Comparison of ENCODE assay signal across 23 cellular contexts in genomic region chr13:34657716-34658115, GRCh38.
A peak's percentile ranks its signal among the peaks of the same experiment; 100 is the strongest.
DNase-seq lines count a peak whose midpoint lies in the region; ATAC-seq, FAIRE-seq and TF ChIP-seq lines count a peak whose summit lies in the region.
"Had no signal": no experiment of that assay in that cellular context is flagged by ENCODE, and none has a peak within 500 bp of the region (broad histone marks: within the 10 kb centered on the region; RNA-seq: fewer than 3 reads in every experiment).

No MANE protein-coding gene starts in this region.

- no peaks in the 10 kb centered on the region for H3K27me3 ChIP-seq in RWPE2 (ENCODE audit: insufficient read depth, poor library complexity, severe bottlenecking)
- H3K27me3 ChIP-seq: colonic mucosa, right lobe of liver, thyroid gland had no signal

- H3K36me3 ChIP-seq in RWPE2 (ENCODE audit: low read depth) = no peaks in the 10 kb centered on the region
- H3K36me3 ChIP-seq in OCI-LY7 (ENCODE audit: insufficient read depth, low read length) = no peaks in the 10 kb centered on the region
- H3K36me3 ChIP-seq: colonic mucosa, right lobe of liver, thyroid gland had no signal

- BruUV-seq in OCI-LY7 (replicated peaks; lab: Mats Ljungman, UMichigan) = no TSS peak

- peaks cover 10 to 11% of the 10 kb centered on the region in 2 donors for H3K9me3 Mint-ChIP-seq in activated naive CD4-positive, alpha-beta T cell treated with anti-CD3 and anti-CD28 coated beads, Interleukin-2, amount 50 U/mL, for 72 hours

- no peak overlapping the region for H3K27ac Mint-ChIP-seq in activated naive CD4-positive, alpha-beta T cell treated with anti-CD3 and anti-CD28 coated beads, Interleukin-2, amount 50 U/mL, for 72 hours
- H3K27ac Mint-ChIP-seq: activated T-helper 17 cell treated with anti-CD3 and anti-CD28 coated beads, Interleukin-2, amount 50 U/mL, for 72 hours had no signal

- no peaks in the 10 kb centered on the region for H4K20me1 ChIP-seq in OCI-LY7 (ENCODE audit: insufficient read depth, low read length)

- peak; percentile 50 to 67; a peak in 4 of 6 replicates for ATAC-seq in A549
- peak; percentile 58 for ATAC-seq in GM18873 (IDR thresholded peaks at IDR 0.05; ENCODE audit: low FRiP score, unreplicated experiment)
- peak; percentile 86 for ATAC-seq in RWPE2 (ENCODE audit: low read depth)
- ATAC-seq in HG03159 (IDR thresholded peaks at IDR 0.05; ENCODE audit: unreplicated experiment) = no peak
- ATAC-seq in activated naive CD4-positive, alpha-beta T cell treated with anti-CD3 and anti-CD28 coated beads, Interleukin-2, amount 50 U/mL, for 72 hours = no peak
- ATAC-seq in GM21576 (IDR thresholded peaks at IDR 0.05; ENCODE audit: unreplicated experiment) = no peak
- ATAC-seq: activated T-helper 17 cell treated with anti-CD3 and anti-CD28 coated beads, Interleukin-2, amount 50 U/mL, for 72 hours; left colon; mucosa of descending colon; right lobe of liver had no signal

- H3K4me3 ChIP-seq in A549 (no peak overlapping the region), RWPE2 (ENCODE audit: severe bottlenecking) (no peak overlapping the region), fibroblast of villous mesenchyme (ENCODE audit: low read depth, low read length) (no peak overlapping the region), OCI-LY7 (ENCODE audit: low read depth, low read length, poor library complexity, severe bottlenecking) (no peak overlapping the region)
- H3K4me3 ChIP-seq: colonic mucosa, mucosa of descending colon, right lobe of liver, thyroid gland had no signal

- POLR2A ChIA-PET in A549 (lab: Yijun Ruan, JAX) = interaction anchor here (0.5 kb wide), 1 partner anchor 80 kb away, joined by 3 read pairs; no protein-coding TSS in a partner anchor
- POLR2A ChIA-PET in OCI-LY7 (lab: Charles Lee) = no interaction called here

- H3K4me2 ChIP-seq in A549 (no peak overlapping the region), OCI-LY7 (ENCODE audit: low read length) (no peak overlapping the region)

- no peak overlapping the region for H2AFZ ChIP-seq in OCI-LY7 (ENCODE audit: low read length)

- CTCF ChIA-PET in A549 (lab: Yijun Ruan, JAX) (no interaction called here), OCI-LY7 (lab: Charles Lee; ENCODE audit: unreplicated experiment) (no interaction called here)

- intact Hi-C loops in OCI-LY7 (cut with micrococcal nuclease; ENCODE audit: unreplicated experiment) = no loop called here

- H3K27ac ChIP-seq in A549 (no peak overlapping the region), RWPE2 (ENCODE audit: poor library complexity, severe bottlenecking) (no peak overlapping the region), OCI-LY7 (ENCODE audit: low read depth, low read length, poor library complexity, severe bottlenecking) (no peak overlapping the region)
- H3K27ac ChIP-seq: colonic mucosa, right lobe of liver, thyroid gland had no signal

- TF ChIP-seq RAD21 in A549 (conservative IDR thresholded peaks at IDR 0.05 in 1 of 2, IDR thresholded peaks at IDR 0.05 in 1 of 2) = no peak

- FAIRE-seq in A549 (lab: Jason Lieb, UNC) = no peak
- FAIRE-seq: A204.1, endothelial cell of umbilical vein had no signal

- TF ChIP-seq EP300 in A549 (IDR thresholded peaks at IDR 0.05) = no peak

- H3K4me1 ChIP-seq in A549 (peaks cover 9% of the 10 kb centered on the region; the same call in 1 of the 3 replicates), RWPE2 (ENCODE audit: insufficient read depth, poor library complexity, severe bottlenecking) (no peaks in the 10 kb centered on the region), OCI-LY7 (ENCODE audit: insufficient read depth, low read length, poor library complexity, severe bottlenecking) (no peaks in the 10 kb centered on the region)
- H3K4me1 ChIP-seq: colonic mucosa, right lobe of liver had no signal

- peaks cover 0 to 5% of the 10 kb centered on the region in 2 donors for H3K36me3 Mint-ChIP-seq in activated naive CD4-positive, alpha-beta T cell treated with anti-CD3 and anti-CD28 coated beads, Interleukin-2, amount 50 U/mL, for 72 hours

- no peaks in the 10 kb centered on the region for H3K9me2 ChIP-seq in OCI-LY7 (ENCODE audit: insufficient read depth, low read length)

- 65% methylated on average over 1 of the region's 1 CpG for WGBS in A549 (ENCODE audit: missing lambda C conversion rate)

- H3K9me3 ChIP-seq in A549 = no peaks in the 10 kb centered on the region
- no peaks in the 10 kb centered on the region for H3K9me3 ChIP-seq in RWPE2 (ENCODE audit: severe bottlenecking)
- no peaks in the 10 kb centered on the region for H3K9me3 ChIP-seq in OCI-LY7 (ENCODE audit: low read length)
- H3K9me3 ChIP-seq: colonic mucosa, mucosa of descending colon, right lobe of liver, thyroid gland had no signal

- H3K79me2 ChIP-seq in OCI-LY7 (ENCODE audit: insufficient read depth, low read depth, low read length) = no peaks in the 10 kb centered on the region

- no peak for TF ChIP-seq POLR2A in A549 (IDR thresholded peaks at IDR 0.05; ENCODE audit: low read length)

- DNase-seq in A549 (ENCODE audit: low read depth in 1 of 2, low spot score in 1 of 2) = peak; percentile 7 to 45
- DNase-seq in RWPE2 (ENCODE audit: low spot score) = no peak
- peak; percentile 42 for DNase-seq in fibroblast of villous mesenchyme (ENCODE audit: low read depth)
- no peak for DNase-seq in activated naive CD4-positive, alpha-beta T cell treated with anti-CD3 and anti-CD28 coated beads, Interleukin-2, amount 50 U/mL, for 72 hours (ENCODE audit: low spot score in 2 of 2)
- DNase-seq in OCI-LY7 (ENCODE audit: low spot score) = no peak
- DNase-seq: activated CD8-positive, alpha-beta memory T cell treated with anti-CD3 and anti-CD28 coated beads for 24 hours; Calu3; colonic mucosa; left colon; mucosa of descending colon; NCI-H1930; NCI-H510A treated with DMSO at 0.1 percent for 48 hours; occipital lobe; OCI-M1; right lobe of liver; stimulated activated CD4-positive, alpha-beta T cell treated with anti-CD3 and anti-CD28 coated beads, Interleukin-4, amount 100 ng/mL, for 24 hours; thyroid gland had no signal

- no peak for TF ChIP-seq CTCF in A549 (IDR thresholded peaks at IDR 0.05)
- TF ChIP-seq CTCF in RWPE2 (IDR thresholded peaks at IDR 0.05; ENCODE audit: poor library complexity, severe bottlenecking) = no peak
- TF ChIP-seq CTCF in fibroblast of villous mesenchyme (IDR thresholded peaks at IDR 0.05; ENCODE audit: insufficient read depth, low read depth, low read length) = no peak
- TF ChIP-seq CTCF in OCI-LY7 (conservative IDR thresholded peaks at IDR 0.05; ENCODE audit: low read length) = no peak

TF ChIP-seq in A549, 52 proteins besides CTCF, POLR2A, EP300 and RAD21:
- TF ChIP-seq CHD2 (IDR thresholded peaks at IDR 0.05; ENCODE audit: low read length, partially characterized antibody) (no peak), NPAS2 (CRISPR knock-in tag; IDR thresholded peaks at IDR 0.05; ENCODE audit: borderline replicate concordance) (no peak), HOXB13 (CRISPR knock-in tag; IDR thresholded peaks at IDR 0.05; ENCODE audit: low read depth) (no peak), JUNB (IDR thresholded peaks at IDR 0.05) (peak; percentile 27; the same call in 1 of the 2 replicates), KDM5A (IDR thresholded peaks at IDR 0.05) (no peak), FOSL2 (IDR thresholded peaks at IDR 0.05) (no peak), FOSL2 (CRISPR knock-in tag; IDR thresholded peaks at IDR 0.05) (peak; percentile 20; the same call in 1 of the 2 replicates), MYC (IDR thresholded peaks at IDR 0.05; ENCODE audit: borderline replicate concordance, low read length) (no peak), CHD4 (IDR thresholded peaks at IDR 0.05; ENCODE audit: borderline replicate concordance) (no peak), NR3C1 (IDR thresholded peaks at IDR 0.05) (no peak)

Comparison
In these comparisons a context has a peak if more than half of its experiments do, and no peak if none do; other contexts are left out.
1. ATAC-seq: peak in A549 (2 of 2), GM18873 (single experiment) and RWPE2 (single experiment); none in HG03159 (single experiment), activated naive CD4-positive, alpha-beta T cell treated with anti-CD3 and anti-CD28 coated beads, Interleukin-2, amount 50 U/mL, for 72 hours (0 of 2) and GM21576 (single experiment).
2. DNase-seq: peak in A549 (2 of 2) and fibroblast of villous mesenchyme (single experiment); none in RWPE2 (single experiment), activated naive CD4-positive, alpha-beta T cell treated with anti-CD3 and anti-CD28 coated beads, Interleukin-2, amount 50 U/mL, for 72 hours (0 of 2) and OCI-LY7 (single experiment).